25 cellular contexts compared by ENCODE assay signal in the genomic region with DNA sequence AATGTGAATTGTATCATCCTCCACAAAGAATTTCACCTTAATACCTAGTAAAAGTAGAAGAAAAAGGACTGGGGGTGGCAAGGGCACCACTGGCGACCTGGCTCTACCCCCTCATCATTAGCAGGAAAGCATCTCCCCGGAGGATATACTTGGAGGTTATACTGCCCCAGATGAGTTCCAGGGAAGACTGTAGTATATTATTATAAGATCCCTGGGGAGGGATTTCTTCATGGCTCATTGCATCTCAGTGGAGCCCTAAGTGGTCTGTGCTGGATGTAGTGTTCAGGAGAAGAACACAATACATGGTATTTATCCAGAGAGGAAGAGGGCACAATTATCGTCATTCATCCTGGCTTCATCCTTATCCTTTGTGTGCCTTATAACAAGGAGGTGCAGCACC. TPM values are rescaled to one million over a fixed set of nuclear protein-coding genes. Genes with fewer than 3 reads are reported as not detected.
A peak's percentile ranks its signal among the peaks of the same experiment; 100 is the strongest.
DNase-seq lines count a peak whose midpoint lies in the region; ATAC-seq, FAIRE-seq and TF ChIP-seq lines count a peak whose summit lies in the region.
"Had no signal": no experiment of that assay in that cellular context is flagged by ENCODE, and none has a peak within 500 bp of the region (broad histone marks: within the 10 kb centered on the region; RNA-seq: fewer than 3 reads in every experiment).

No MANE protein-coding gene starts in this region.

- no peak for TF ChIP-seq POLR2A in A549 (IDR thresholded peaks at IDR 0.05; ENCODE audit: low read length)

- H3K9me3 ChIP-seq in A549 = no peaks in the 10 kb centered on the region
- H3K9me3 ChIP-seq: breast epithelium, upper lobe of left lung had no signal

- FAIRE-seq in A549 (lab: Jason Lieb, UNC) = no peak

- H3K4me2 ChIP-seq in A549 = no peak overlapping the region
- H3K4me2 ChIP-seq: smooth muscle cell had no signal

- H3K4me1 ChIP-seq in A549 = no peaks in the 10 kb centered on the region
- H3K4me1 ChIP-seq: breast epithelium, foreskin keratinocyte, upper lobe of left lung had no signal

- TF ChIP-seq RAD21 in A549 (conservative IDR thresholded peaks at IDR 0.05 in 1 of 2, IDR thresholded peaks at IDR 0.05 in 1 of 2) = no peak

- no peak for TF ChIP-seq CTCF in A549 (IDR thresholded peaks at IDR 0.05)

- DNase-seq in A549 (ENCODE audit: low read depth in 1 of 2, low spot score in 1 of 2) = no peak
- DNase-seq in NCI-H1092 treated with DMSO at 0.1 percent for 48 hours (lab: John Stamatoyannopoulos, UW) = peak; percentile 91
- DNase-seq in NCI-H2107 (lab: John Stamatoyannopoulos, UW) = peak; percentile 50
- DNase-seq in NCI-H748 treated with DMSO at 0.1 percent for 48 hours (lab: John Stamatoyannopoulos, UW) = peak; percentile 88
- no peak for DNase-seq in HK-2 (ENCODE audit: unreplicated experiment)
- no peak for DNase-seq in foreskin melanocyte
- DNase-seq in HPDE6-E6E7 (ENCODE audit: extremely low spot score) = no peak
- DNase-seq: activated CD4-positive, alpha-beta T cell treated with anti-CD3 and anti-CD28 coated beads, Interleukin-2, amount 50 U/mL, for 1 hour; activated CD8-positive, alpha-beta memory T cell treated with anti-CD3 and anti-CD28 coated beads, Interleukin-2, amount 50 U/mL, for 48 hours; activated gamma-delta T cell; DMS53; dorsolateral prefrontal cortex; foreskin keratinocyte; H9; mesenchymal stem cell; NCI-H446 treated with DMSO at 0.1 percent for 48 hours; PC-3; SIG-M5; stimulated activated CD4-positive, alpha-beta T cell treated with anti-CD3 and anti-CD28 coated beads, Interleukin-4, amount 100 ng/mL, for 1 hour; upper lobe of left lung had no signal

- H3K4me3 ChIP-seq in A549 = no peak overlapping the region
- H3K4me3 ChIP-seq: breast epithelium, dorsolateral prefrontal cortex, smooth muscle cell, upper lobe of left lung had no signal

- ATAC-seq in A549 (no peak), HG02885 (IDR thresholded peaks at IDR 0.05; ENCODE audit: poor library complexity, unreplicated experiment) (no peak)
- ATAC-seq: foreskin keratinocyte, PC-3 had no signal

- no peak overlapping the region for H3K27ac ChIP-seq in A549
- H3K27ac ChIP-seq: breast epithelium, C4-2B, dorsolateral prefrontal cortex, epithelial cell of prostate, foreskin keratinocyte, upper lobe of left lung had no signal

- POLR2A ChIA-PET in A549 (lab: Yijun Ruan, JAX) = no interaction called here

- TF ChIP-seq EP300 in A549 (IDR thresholded peaks at IDR 0.05) = no peak

- CTCF ChIA-PET in A549 (lab: Yijun Ruan, JAX) = no interaction called here

- 17% methylated on average over 3 of the region's 3 CpGs for WGBS in A549 (ENCODE audit: missing lambda C conversion rate)

TF ChIP-seq in A549, 52 proteins besides CTCF, POLR2A, EP300 and RAD21:
- TF ChIP-seq MAX (IDR thresholded peaks at IDR 0.05) = no peak
- no peak for TF ChIP-seq RFX5 (IDR thresholded peaks at IDR 0.05)
- 0 out of 2 replicates have a peak, but pooled peaks have one; percentile 18 for TF ChIP-seq CBX8 (IDR thresholded peaks at IDR 0.05)
- no peak for TF ChIP-seq SREBF2 (IDR thresholded peaks at IDR 0.05)

RNA-seq across cellular contexts. Expression of gene DYNC1I1, which starts 14.2 kb away (rescaled TPM):
- polyA plus RNA-seq in A549 (2011; rRNA removed) (0.04 TPM in 1 of 2 replicates, not detected in the other), A549 (2017; fragmentation: RNase III; extraction: RNeasy Plus Mini Kit Qiagen cat#74134 plus additional on column Dnase treatment) (not detected in 3 replicates)
- polyA plus RNA-seq in A549 (2012; cell fraction: cytosol; rRNA removed) = 0.04 TPM in 1 of 2 replicates, not detected in the other
- polyA plus RNA-seq in A549 (2012; cell fraction: nucleus; rRNA removed) = not detected in 2 replicates
- polyA minus RNA-seq in A549 (2011; rRNA and poly(A)+ RNA removed) = 0.08 TPM in 1 of 2 replicates, not detected in the other

Comparison
In these comparisons a context has a peak if more than half of its experiments do, and no peak if none do; other contexts are left out.
1. DNase-seq: peak in NCI-H1092 treated with DMSO at 0.1 percent for 48 hours (single experiment), NCI-H2107 (single experiment) and NCI-H748 treated with DMSO at 0.1 percent for 48 hours (single experiment); none in A549 (0 of 2), HK-2 (single experiment), foreskin melanocyte (single experiment) and HPDE6-E6E7 (single experiment).